Comparison of ENCODE assay signal across 9 cellular contexts in genomic region chr16:75462804-75463203, GRCh38. TPM values are rescaled to one million over a fixed set of nuclear protein-coding genes. Genes with fewer than 3 reads are reported as not detected.
DNase-seq lines count a peak whose midpoint lies in the region; ATAC-seq and TF ChIP-seq lines count a peak whose summit lies in the region.
"Had no signal": no experiment of that assay in that cellular context is flagged by ENCODE, and none has a peak within 500 bp of the region (broad histone marks: within the 10 kb centered on the region; RNA-seq: fewer than 3 reads in every experiment).

No MANE protein-coding gene starts in this region.

- H3K36me3 ChIP-seq in ACC112 (ENCODE audit: insufficient read depth, low read length) (no peaks in the 10 kb centered on the region), left lung (no peaks in the 10 kb centered on the region)

- peaks cover 5% of the 10 kb centered on the region for H3K4me1 ChIP-seq in ACC112 (ENCODE audit: control insufficient read depth, insufficient read depth, low read length, unreplicated experiment)
- H3K4me1 ChIP-seq in left lung: peaks cover 7 to 37% of the 10 kb centered on the region in 2 donors

- H3K9me3 ChIP-seq in left lung: no peaks in the 10 kb centered on the region

- ATAC-seq in GM18909 (IDR thresholded peaks at IDR 0.05; ENCODE audit: poor library complexity, unreplicated experiment): peak; percentile 30
- no peak for ATAC-seq in left lung

- peaks cover 60% of the 10 kb centered on the region for H3K79me2 ChIP-seq in ACC112 (ENCODE audit: control insufficient read depth, insufficient read depth, low read length, unreplicated experiment)

- DNase-seq in OCI-M1 (lab: John Stamatoyannopoulos, UW): peak; percentile 70
- no peak for DNase-seq in fibroblast of the aortic adventitia (ENCODE audit: low read depth)
- no peak for DNase-seq in DMS114 treated with DMSO at 0.1 percent for 48 hours (lab: John Stamatoyannopoulos, UW; ENCODE audit: unreplicated experiment)
- DNase-seq in left lung: no peak
- DNase-seq in SW 1271 (lab: John Stamatoyannopoulos, UW): no peak
- no peak for DNase-seq in kidney glomerular epithelial cell (lab: John Stamatoyannopoulos, UW)
- DNase-seq: stimulated activated CD4-positive, alpha-beta T cell treated with anti-CD3 and anti-CD28 coated beads, Interleukin-4, amount 100 ng/mL, for 4 hours had no signal

- H3K27me3 ChIP-seq in ACC112 (ENCODE audit: insufficient read depth, low read length): no peaks in the 10 kb centered on the region
- H3K27me3 ChIP-seq in left lung: no peaks in the 10 kb centered on the region

- H3K27ac ChIP-seq in ACC112 (ENCODE audit: low read depth, low read length) (no peak overlapping the region), left lung (no peak overlapping the region)

- intact Hi-C loops in left lung (cut with DNase I): no loop called here

- H2AFZ ChIP-seq in ACC112 (ENCODE audit: low read length, unreplicated experiment): no peak overlapping the region

- H3K4me3 ChIP-seq in ACC112 (ENCODE audit: low read depth, low read length) (peak overlapping the region; percentile 94), fibroblast of the aortic adventitia (ENCODE audit: low read depth, low read length) (peak overlapping the region; percentile 26), left lung (peak overlapping the region in 1 of 2 donors; percentile 99)

- TF ChIP-seq CTCF in fibroblast of the aortic adventitia (IDR thresholded peaks at IDR 0.05; ENCODE audit: insufficient read depth, low read length): no peak
- TF ChIP-seq CTCF in left lung (IDR thresholded peaks at IDR 0.05): no peak

RNA-seq across cellular contexts. Expression of gene TMEM170A, which starts 1.7 kb away (rescaled TPM):
- 7.0 and 13.6 TPM in 2 replicates for total RNA-seq in fibroblast of the aortic adventitia (ENCODE audit: low replicate concordance)
- total RNA-seq in left lung: 10 to 100 TPM; 20.2 to 30.9 TPM

RNA-seq across cellular contexts. Expression of gene CFDP1, which starts 29.5 kb away (rescaled TPM):
- total RNA-seq in fibroblast of the aortic adventitia (ENCODE audit: low replicate concordance) (47.0 and 108 TPM in 2 replicates), left lung (10 to 100 TPM; 43.4 to 44.5 TPM)

RNA-seq across cellular contexts. Expression of gene CHST6, which starts 32.4 kb away (rescaled TPM):
- total RNA-seq in fibroblast of the aortic adventitia (ENCODE audit: low replicate concordance) (0.16 and 0.27 TPM in 2 replicates), left lung (1 to 10 TPM; 3.3 to 3.9 TPM)
